12 cellular contexts compared by ENCODE assay signal in the genomic region with DNA sequence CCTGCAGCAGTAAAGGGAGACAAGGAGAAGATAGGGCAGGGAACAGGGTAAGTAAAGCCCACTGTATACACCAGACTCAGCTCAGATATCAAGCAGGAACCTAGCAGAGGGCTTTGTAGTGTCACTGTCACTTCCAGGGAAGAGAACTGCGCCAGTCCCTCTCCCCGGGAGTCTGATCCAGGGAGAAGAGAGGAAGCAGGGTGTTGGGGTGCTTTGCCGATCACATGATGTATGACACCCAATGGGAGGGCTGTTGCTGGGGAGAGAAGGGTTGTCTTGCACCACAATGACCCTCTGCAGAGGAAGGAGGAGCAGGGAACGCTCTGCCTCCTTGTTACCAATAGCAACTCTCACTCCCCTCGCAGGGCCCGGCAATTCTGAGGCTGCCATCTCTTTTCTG.
DNase-seq lines count a peak whose midpoint lies in the region; ATAC-seq and TF ChIP-seq lines count a peak whose summit lies in the region.
"Had no signal": no experiment of that assay in that cellular context is flagged by ENCODE, and none has a peak within 500 bp of the region (broad histone marks: within the 10 kb centered on the region; RNA-seq: fewer than 3 reads in every experiment).

No MANE protein-coding gene starts in this region.

- no peak for TF ChIP-seq CTCF in neural crest cell (conservative IDR thresholded peaks at IDR 0.05)
- no peak for TF ChIP-seq CTCF in glutamatergic neuron (IDR thresholded peaks at IDR 0.05; ENCODE audit: partially characterized antibody, unreplicated experiment)

- H3K4me1 Mint-ChIP-seq in neural crest cell (peaks cover 21% of the 10 kb centered on the region), glutamatergic neuron (ENCODE audit: low read depth, unreplicated experiment) (no peaks in the 10 kb centered on the region)

- in situ Hi-C loops in SK-MEL-5 (cut with HindIII; ENCODE audit: low pct_unique_long_range_greater_than_20kb, low sequenced_read_pairs): loop anchor here (25.0 kb wide), 1 partner anchor 211 kb away; no protein-coding TSS in a partner anchor

- intact Hi-C loops in Right ventricle myocardium superior (cut with DNase I): no loop called here

- H3K27me3 Mint-ChIP-seq in neural crest cell (ENCODE audit: low read depth) (no peaks in the 10 kb centered on the region), glutamatergic neuron (ENCODE audit: unreplicated experiment) (peaks cover 1% of the 10 kb centered on the region)
- H3K27me3 Mint-ChIP-seq: CD4-positive, alpha-beta memory T cell; T-helper 17 cell had no signal

- DNase-seq in SK-MEL-5 (ENCODE audit: low read depth, low spot score) (peak; percentile 6), Right ventricle myocardium superior (no peak), neural crest cell (ENCODE audit: low read depth, low spot score) (no peak), glutamatergic neuron (no peak), HuH-7.5 (ENCODE audit: low spot score) (no peak)
- DNase-seq in stimulated activated CD4-positive, alpha-beta T cell treated with anti-CD3 and anti-CD28 coated beads, Interleukin-1b, Interleukin-23, amount 100 ng/mL, for 48 hours: no peak
- DNase-seq: CD4-positive, alpha-beta memory T cell; MM.1S; NK-92 treated with Interleukin-12 subunit alpha and Interleukin-12 subunit beta, amount 100 ng/mL, for 24 hours; T-helper 17 cell had no signal

- H3K9me3 Mint-ChIP-seq in neural crest cell: no peaks in the 10 kb centered on the region
- peaks cover 2% of the 10 kb centered on the region for H3K9me3 Mint-ChIP-seq in glutamatergic neuron (ENCODE audit: unreplicated experiment)
- H3K9me3 Mint-ChIP-seq: CD4-positive, alpha-beta memory T cell had no signal

- H3K27ac Mint-ChIP-seq in neural crest cell (ENCODE audit: unreplicated experiment) (no peak overlapping the region), glutamatergic neuron (ENCODE audit: unreplicated experiment) (no peak overlapping the region)
- H3K27ac Mint-ChIP-seq: T-helper 17 cell had no signal

- ATAC-seq in GM19351 (IDR thresholded peaks at IDR 0.05; ENCODE audit: unreplicated experiment) (peak; percentile 83), Right ventricle myocardium superior (ENCODE audit: poor library complexity) (peak; percentile 30), HG03460 (IDR thresholded peaks at IDR 0.05; ENCODE audit: unreplicated experiment) (no peak)
- ATAC-seq: T-helper 17 cell had no signal

- H3K36me3 Mint-ChIP-seq in neural crest cell (ENCODE audit: low read depth): peaks cover 9% of the 10 kb centered on the region
- H3K36me3 Mint-ChIP-seq in glutamatergic neuron (ENCODE audit: unreplicated experiment): no peaks in the 10 kb centered on the region

- H3K4me3 Mint-ChIP-seq in neural crest cell (peak overlapping the region; percentile 28), glutamatergic neuron (ENCODE audit: unreplicated experiment) (no peak overlapping the region)
- H3K4me3 Mint-ChIP-seq: CD4-positive, alpha-beta memory T cell; T-helper 17 cell had no signal
